Comparison of ENCODE assay signal across 21 cellular contexts in the genomic region with DNA sequence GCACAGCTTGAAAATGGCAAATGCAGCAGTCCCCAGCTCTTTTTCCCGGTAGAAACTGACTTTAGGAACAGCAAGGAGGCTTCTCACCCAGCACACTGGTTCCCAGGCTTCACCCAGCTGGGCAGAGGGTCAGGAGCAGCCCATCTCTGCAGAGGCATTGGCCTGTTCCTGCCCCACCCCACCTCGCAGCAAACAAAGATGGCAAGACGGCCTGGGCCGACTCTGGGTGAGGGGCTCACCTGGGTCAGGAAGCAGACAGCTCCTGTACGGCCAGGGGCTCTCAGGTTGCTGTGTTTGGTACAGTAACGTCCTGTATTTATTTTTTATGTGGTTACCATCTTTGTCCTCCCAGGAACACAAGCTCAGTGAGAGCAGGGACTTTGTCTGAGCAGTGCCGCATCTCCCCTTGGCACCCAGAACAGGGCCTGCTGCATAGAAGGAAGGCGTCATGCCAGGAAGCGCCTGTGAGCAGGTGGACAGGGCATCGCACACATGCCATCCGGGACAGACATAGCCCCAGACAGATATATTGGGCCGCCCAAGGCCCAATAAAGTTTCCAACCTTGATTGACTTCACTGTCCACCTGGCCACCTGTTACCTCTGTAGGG.
"Had no signal": no experiment of that assay in that cellular context is flagged by ENCODE, and none has a peak within 500 bp of the region (broad histone marks: within the 10 kb centered on the region; RNA-seq: fewer than 3 reads in every experiment).

No MANE protein-coding gene starts in this region.

- H3K9me3 ChIP-seq: breast epithelium, heart right ventricle, pancreas, psoas muscle, right atrium auricular region, thoracic aorta had no signal

- H3K36me3 ChIP-seq: breast epithelium, heart right ventricle, pancreas, right atrium auricular region, thoracic aorta had no signal

- H3K4me1 ChIP-seq: breast epithelium, heart right ventricle, pancreas, psoas muscle, right atrium auricular region had no signal

- H3K27me3 Mint-ChIP-seq: activated T-helper 17 cell treated with anti-CD3 and anti-CD28 coated beads, Interleukin-2, amount 50 U/mL, for 72 hours; type B pancreatic cell had no signal

- H3K4me3 Mint-ChIP-seq: activated B cell treated with CpG ODN at 0.5 μM for 24 hours; activated T-helper 17 cell treated with anti-CD3 and anti-CD28 coated beads, Interleukin-2, amount 50 U/mL, for 72 hours; central memory CD8-positive, alpha-beta T cell; memory B cell; nephron; type B pancreatic cell had no signal

- H3K4me1 Mint-ChIP-seq: activated B cell treated with CpG ODN at 0.5 μM for 24 hours; activated T-helper 17 cell treated with anti-CD3 and anti-CD28 coated beads, Interleukin-2, amount 50 U/mL, for 72 hours; central memory CD8-positive, alpha-beta T cell; memory B cell; nephron had no signal

- H3K36me3 Mint-ChIP-seq: memory B cell, type B pancreatic cell had no signal

- H3K27me3 ChIP-seq: breast epithelium, pancreas, right atrium auricular region had no signal

- H3K9me3 Mint-ChIP-seq: activated B cell treated with CpG ODN at 0.5 μM for 24 hours; activated naive CD4-positive, alpha-beta T cell treated with anti-CD3 and anti-CD28 coated beads, Interleukin-2, amount 50 U/mL, for 72 hours; activated T-helper 17 cell treated with anti-CD3 and anti-CD28 coated beads, Interleukin-2, amount 50 U/mL, for 72 hours; central memory CD8-positive, alpha-beta T cell; memory B cell; nephron had no signal

- H3K4me3 ChIP-seq: breast epithelium, coronary artery, heart right ventricle, pancreas, psoas muscle, right atrium auricular region, thoracic aorta had no signal

- H3K27ac Mint-ChIP-seq: activated B cell treated with CpG ODN at 0.5 μM for 24 hours; activated T-helper 17 cell treated with anti-CD3 and anti-CD28 coated beads, Interleukin-2, amount 50 U/mL, for 72 hours; memory B cell; type B pancreatic cell had no signal

- DNase-seq: activated B cell treated with CpG ODN at 0.5 μM for 24 hours; activated CD4-positive, alpha-beta T cell treated with anti-CD3 and anti-CD28 coated beads for 4 hours; activated CD8-positive, alpha-beta memory T cell treated with anti-CD3 and anti-CD28 coated beads, Interleukin-2, amount 50 U/mL, for 48 hours; heart right ventricle; islet precursor cell; left cardiac atrium; pancreas; psoas muscle; stimulated activated CD4-positive, alpha-beta T cell treated with anti-CD3 and anti-CD28 coated beads, Interleukin-4, amount 100 ng/mL, for 24 hours; stimulated activated naive CD4-positive, alpha-beta T cell treated with Interleukin-2 at 50 U/mL for 16 hours; T-helper 1 cell had no signal

- ATAC-seq: activated naive CD4-positive, alpha-beta T cell treated with anti-CD3 and anti-CD28 coated beads, Interleukin-2, amount 50 U/mL, for 72 hours; activated T-helper 17 cell treated with anti-CD3 and anti-CD28 coated beads, Interleukin-2, amount 50 U/mL, for 72 hours; heart right ventricle; left cardiac atrium; pancreas; psoas muscle had no signal

- H3K27ac ChIP-seq: breast epithelium, coronary artery, heart right ventricle, pancreas, psoas muscle, right atrium auricular region, thoracic aorta had no signal
